In the genomic region with DNA sequence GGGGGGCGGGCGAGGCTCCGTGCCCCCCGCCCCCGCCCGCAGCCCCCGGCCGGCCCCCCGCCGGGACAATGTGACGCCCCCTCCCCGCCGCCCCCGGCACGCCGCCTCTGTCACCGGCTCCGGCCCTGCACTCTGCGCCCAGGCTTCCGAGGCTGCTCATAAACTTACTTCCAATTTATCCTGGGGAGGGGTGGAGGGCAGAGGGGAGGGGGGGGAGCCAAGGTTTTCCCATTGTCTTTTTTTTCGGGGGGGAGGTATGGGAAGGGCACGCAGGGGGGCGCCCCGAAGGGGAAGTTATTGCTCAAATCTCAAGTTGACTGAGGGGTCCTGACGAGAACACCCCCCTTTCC, we compare ENCODE assay signal across 8 cellular contexts. TPM values are rescaled to one million over a fixed set of nuclear protein-coding genes. Genes with fewer than 3 reads are reported as not detected.
DNase-seq lines count a peak whose midpoint lies in the region; ATAC-seq, FAIRE-seq and TF ChIP-seq lines count a peak whose summit lies in the region.

No MANE protein-coding gene starts in this region.

- peaks cover 25% of the 10 kb centered on the region for H3F3A ChIP-seq in SU-DHL-6 (ENCODE audit: insufficient read depth)

- TF ChIP-seq CTCF in HEK293 (tag by site-specific recombination; IDR thresholded peaks at IDR 0.05) (no peak), SU-DHL-6 (IDR thresholded peaks at IDR 0.05; ENCODE audit: insufficient read depth, low read length, poor library complexity, severe bottlenecking) (no peak)

- peaks cover 27 to 45% of the 10 kb centered on the region in 2 donors for H3K4me1 Mint-ChIP-seq in effector memory CD8-positive, alpha-beta T cell (ENCODE audit: low read depth in 2 of 2)
- peaks cover 34 to 44% (median 43%) of the 10 kb centered on the region in 3 donors for H3K4me1 Mint-ChIP-seq in naive B cell

- peak overlapping the region; percentile 99 for H3K4me2 ChIP-seq in SU-DHL-6 (ENCODE audit: low read depth, low read length, poor library complexity, severe bottlenecking)

- no peaks in the 10 kb centered on the region for H3K27me3 ChIP-seq in SU-DHL-6 (ENCODE audit: low read length)

- H3K36me3 Mint-ChIP-seq in effector memory CD8-positive, alpha-beta T cell (ENCODE audit: insufficient read depth) = peaks cover 32% of the 10 kb centered on the region
- H3K36me3 Mint-ChIP-seq in naive B cell = no peaks in the 10 kb centered on the region

- no peaks in the 10 kb centered on the region for H3K27me3 Mint-ChIP-seq in effector memory CD8-positive, alpha-beta T cell
- H3K27me3 Mint-ChIP-seq in naive B cell = no peaks in the 10 kb centered on the region

- POLR2A ChIA-PET in HEK293 (lab: Yijun Ruan, JAX) = interaction anchor here (0.6 to 2.2 kb wide), 11 partner anchors 13 to 476 kb away, joined by 3 to 12 read pairs (median 3); a partner anchor contains a TSS

- no peaks in the 10 kb centered on the region for H3K9me3 ChIP-seq in HEK293 (ENCODE audit: control insufficient read depth, insufficient read depth, low read depth, low read length)
- no peaks in the 10 kb centered on the region for H3K9me3 ChIP-seq in SU-DHL-6 (ENCODE audit: insufficient read depth, low read length)

- H3K4me3 Mint-ChIP-seq in effector memory CD8-positive, alpha-beta T cell = peak overlapping the region; percentile 98 to 99
- peak overlapping the region; percentile 92 to 98 (median 94) for H3K4me3 Mint-ChIP-seq in naive B cell

- peak overlapping the region; percentile 84 for H3K9ac ChIP-seq in SU-DHL-6 (ENCODE audit: low read length)

- no peak for FAIRE-seq in GM19239 (lab: Jason Lieb, UNC)

- H4K20me1 ChIP-seq in SU-DHL-6 (ENCODE audit: low read depth, low read length) = no peaks in the 10 kb centered on the region

- no peak for DNase-seq in effector memory CD8-positive, alpha-beta T cell
- DNase-seq in naive B cell = peak; percentile 12
- no peak for DNase-seq in AG08395 (ENCODE audit: low spot score)
- no peak for DNase-seq in GM19239 (ENCODE audit: insufficient read length, low spot score)
- no peak for DNase-seq in NCI-H1694 (lab: John Stamatoyannopoulos, UW)

- peak overlapping the region; percentile 95 to 99 for H3K27ac Mint-ChIP-seq in effector memory CD8-positive, alpha-beta T cell
- H3K27ac Mint-ChIP-seq in naive B cell = peak overlapping the region; percentile 91 to 98 (median 96)

- no peaks in the 10 kb centered on the region for H3K9me3 Mint-ChIP-seq in effector memory CD8-positive, alpha-beta T cell
- no peaks in the 10 kb centered on the region for H3K9me3 Mint-ChIP-seq in naive B cell

- ATAC-seq in effector memory CD8-positive, alpha-beta T cell (replicated peaks) = no peak
- ATAC-seq in naive B cell (ENCODE audit: low read depth in 2 of 2) = no peak
- ATAC-seq in HG02885 (IDR thresholded peaks at IDR 0.05; ENCODE audit: poor library complexity, unreplicated experiment) = no peak

- H2AFZ ChIP-seq in SU-DHL-6 (ENCODE audit: low read depth, low read length, severe bottlenecking) = peak overlapping the region; percentile 69

- H3K79me2 ChIP-seq in SU-DHL-6 (ENCODE audit: insufficient read depth, low read length) = peaks cover 48% of the 10 kb centered on the region

- H3K36me3 ChIP-seq in HEK293 (ENCODE audit: control insufficient read depth in 2 of 2, insufficient read depth in 1 of 2, low read length in 2 of 2) (no peaks in the 10 kb centered on the region), SU-DHL-6 (ENCODE audit: low read length) (no peaks in the 10 kb centered on the region)

- H3K9me2 ChIP-seq in SU-DHL-6 (replicated peaks; ENCODE audit: insufficient read depth, low read length) = no peaks in the 10 kb centered on the region

- H3K4me3 ChIP-seq in HEK293 (ENCODE audit: low read depth, low read length) = peak overlapping the region; percentile 84
- peak overlapping the region; percentile 94 for H3K4me3 ChIP-seq in SU-DHL-6 (ENCODE audit: insufficient read depth, low read length, poor library complexity, severe bottlenecking)

- H3K27ac ChIP-seq in HEK293 (ENCODE audit: extremely low read depth, low read depth, low read length) (no peak overlapping the region), SU-DHL-6 (ENCODE audit: low read depth, low read length) (peak overlapping the region; percentile 90)

- CTCF ChIA-PET in HEK293 (lab: Yijun Ruan, JAX) = no interaction called here

- peaks cover 2% of the 10 kb centered on the region; the same call in 1 of the 2 replicates for H3K4me1 ChIP-seq in HEK293 (ENCODE audit: control insufficient read depth, insufficient read depth, low read length)

TF ChIP-seq in HEK293, 187 proteins besides CTCF, POLR2A, EP300 and RAD21:
- TF ChIP-seq, protein P1, sequence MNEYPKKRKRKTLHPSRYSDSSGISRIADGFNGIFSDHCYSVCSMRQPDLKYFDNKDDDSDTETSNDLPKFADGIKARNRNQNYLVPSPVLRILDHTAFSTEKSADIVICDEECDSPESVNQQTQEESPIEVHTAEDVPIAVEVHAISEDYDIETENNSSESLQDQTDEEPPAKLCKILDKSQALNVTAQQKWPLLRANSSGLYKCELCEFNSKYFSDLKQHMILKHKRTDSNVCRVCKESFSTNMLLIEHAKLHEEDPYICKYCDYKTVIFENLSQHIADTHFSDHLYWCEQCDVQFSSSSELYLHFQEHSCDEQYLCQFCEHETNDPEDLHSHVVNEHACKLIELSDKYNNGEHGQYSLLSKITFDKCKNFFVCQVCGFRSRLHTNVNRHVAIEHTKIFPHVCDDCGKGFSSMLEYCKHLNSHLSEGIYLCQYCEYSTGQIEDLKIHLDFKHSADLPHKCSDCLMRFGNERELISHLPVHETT (tag by site-specific recombination; IDR thresholded peaks at IDR 0.05) = no peak
- TF ChIP-seq ZNF335 (tag by site-specific recombination; conservative IDR thresholded peaks at IDR 0.05) = 0 out of 2 replicates have a peak, but pooled peaks have one; percentile 17

RNA-seq across cellular contexts. Expression of a gene that starts 0.9 kb away (rescaled TPM):
- polyA plus RNA-seq in naive B cell (ENCODE audit: low read depth in 6 of 6) = 10 to 100 TPM in 5 of 6 donors, under 1 TPM in 1; 0.28 to 19.0 (median 12.3) TPM
